ENCODE assay signal across 33 cellular contexts in genomic region chr2:9741110-9741509, GRCh38.
A peak's percentile ranks its signal among the peaks of the same experiment; 100 is the strongest.
DNase-seq lines count a peak whose midpoint lies in the region; FAIRE-seq and TF ChIP-seq lines count a peak whose summit lies in the region.
"Had no signal": no experiment of that assay in that cellular context is flagged by ENCODE, and none has a peak within 500 bp of the region (broad histone marks: within the 10 kb centered on the region; RNA-seq: fewer than 3 reads in every experiment).

No MANE protein-coding gene starts in this region.

- H3K27ac ChIP-seq in Karpas-422 (ENCODE audit: low read length) (no peak overlapping the region), coronary artery (no peak overlapping the region)
- H3K27ac ChIP-seq: dorsolateral prefrontal cortex, esophagus muscularis mucosa, foreskin keratinocyte, ovary, right atrium auricular region, thoracic aorta had no signal

- H3K27ac Mint-ChIP-seq in activated naive CD8-positive, alpha-beta T cell = peak overlapping the region; percentile 46
- H3K27ac Mint-ChIP-seq in activated naive CD8-positive, alpha-beta T cell treated with anti-CD3 and anti-CD28 coated beads for 36 hours = no peak overlapping the region
- H3K27ac Mint-ChIP-seq: activated T-cell treated with anti-CD3 and anti-CD28 coated beads, Interleukin-2, amount 50 U/mL, for 72 hours; CD8-positive, alpha-beta T cell; stimulated activated naive CD8-positive, alpha-beta T cell treated with anti-CD3 and anti-CD28 coated beads, Interleukin-15, Interleukin-2, amounts not matched to agents 100 ng/mL and 50 ng/mL, for 24 hours had no signal

- no peaks in the 10 kb centered on the region for H3K27me3 ChIP-seq in Karpas-422 (ENCODE audit: low read length)
- H3K27me3 ChIP-seq: dorsolateral prefrontal cortex, esophagus muscularis mucosa, foreskin keratinocyte, heart right ventricle, ovary, right atrium auricular region had no signal

- H3K4me3 ChIP-seq in Karpas-422 (ENCODE audit: low read length) = no peak overlapping the region
- no peak overlapping the region for H3K4me3 ChIP-seq in coronary artery
- H3K4me3 ChIP-seq: dorsolateral prefrontal cortex, esophagus muscularis mucosa, heart right ventricle, mucosa of descending colon, ovary, right atrium auricular region, thoracic aorta had no signal

- H2AFZ ChIP-seq in Karpas-422 (ENCODE audit: low read length) = no peak overlapping the region

- no peak overlapping the region for H3K9ac ChIP-seq in Karpas-422 (ENCODE audit: low read length)

- H3K9me3 ChIP-seq in Karpas-422 (ENCODE audit: low read length) = 0 out of 2 replicates have a peak, but pooled peaks cover 4% of the 10 kb centered on the region
- H3K9me3 ChIP-seq: esophagus muscularis mucosa, mucosa of descending colon, ovary, right atrium auricular region, thoracic aorta had no signal

- H3K36me3 Mint-ChIP-seq in activated naive CD8-positive, alpha-beta T cell = no peaks in the 10 kb centered on the region
- H3K36me3 Mint-ChIP-seq in activated naive CD8-positive, alpha-beta T cell treated with anti-CD3 and anti-CD28 coated beads for 36 hours = no peaks in the 10 kb centered on the region
- H3K36me3 Mint-ChIP-seq: brain; CD8-positive, alpha-beta T cell had no signal

- H3K27me3 Mint-ChIP-seq in activated naive CD8-positive, alpha-beta T cell = no peaks in the 10 kb centered on the region
- no peaks in the 10 kb centered on the region for H3K27me3 Mint-ChIP-seq in activated naive CD8-positive, alpha-beta T cell treated with anti-CD3 and anti-CD28 coated beads for 36 hours
- H3K27me3 Mint-ChIP-seq: stimulated activated naive CD8-positive, alpha-beta T cell treated with anti-CD3 and anti-CD28 coated beads, Interleukin-15, Interleukin-2, amounts not matched to agents 100 ng/mL and 50 ng/mL, for 24 hours had no signal

- no peak overlapping the region for H3K4me2 ChIP-seq in Karpas-422 (ENCODE audit: low read depth, low read length, poor library complexity, severe bottlenecking)

- no peaks in the 10 kb centered on the region for H4K20me1 ChIP-seq in Karpas-422 (ENCODE audit: insufficient read depth, low read depth, low read length)

- peak; percentile 48 for FAIRE-seq in urothelium cell line (lab: Jason Lieb, UNC)
- FAIRE-seq: A204.1, endometrium, RCC 7860 had no signal

- no peaks in the 10 kb centered on the region for H3K9me3 Mint-ChIP-seq in activated naive CD8-positive, alpha-beta T cell (ENCODE audit: low read depth)
- no peaks in the 10 kb centered on the region for H3K9me3 Mint-ChIP-seq in activated naive CD8-positive, alpha-beta T cell treated with anti-CD3 and anti-CD28 coated beads for 36 hours
- H3K9me3 Mint-ChIP-seq: activated T-cell treated with anti-CD3 and anti-CD28 coated beads, Interleukin-2, amount 50 U/mL, for 72 hours; CD8-positive, alpha-beta T cell; stimulated activated naive CD8-positive, alpha-beta T cell treated with anti-CD3 and anti-CD28 coated beads, Interleukin-15, Interleukin-2, amounts not matched to agents 100 ng/mL and 50 ng/mL, for 24 hours had no signal

- DNase-seq in activated naive CD8-positive, alpha-beta T cell treated with anti-CD3 and anti-CD28 coated beads for 36 hours = no peak
- DNase-seq in SW480 (ENCODE audit: low spot score) (peak; percentile 75), iris pigment epithelial cell (ENCODE audit: low read depth) (peak; percentile 11), urothelium cell line (ENCODE audit: low spot score) (no peak), Karpas-422 (no peak), coronary artery (ENCODE audit: low spot score) (no peak)
- no peak for DNase-seq in NK-92 treated with Interleukin-12 subunit alpha and Interleukin-12 subunit beta, amount 100 ng/mL, for 24 hours (lab: John Stamatoyannopoulos, UW)
- DNase-seq: activated naive CD4-positive, alpha-beta T cell; activated T-cell treated with anti-CD3 and anti-CD28 coated beads, Interleukin-2, amount 50 U/mL, for 72 hours; AML-193; CD8-positive, alpha-beta T cell; dorsolateral prefrontal cortex; foreskin keratinocyte; heart right ventricle; Kasumi-1; left colon; mucosa of descending colon; MV-4-11; NCI-H1436 treated with DMSO at 0.1 percent for 48 hours; NCI-H345; NCI-H748 treated with DMSO at 0.1 percent for 48 hours; ovary; SIG-M5; stimulated activated CD4-positive, alpha-beta T cell treated with anti-CD3 and anti-CD28 coated beads, Interleukin-1b, Interleukin-23, amount 100 ng/mL, for 48 hours had no signal

- peaks cover 35% of the 10 kb centered on the region for H3K4me1 Mint-ChIP-seq in activated naive CD8-positive, alpha-beta T cell (ENCODE audit: low read depth)
- peaks cover 19% of the 10 kb centered on the region for H3K4me1 Mint-ChIP-seq in activated naive CD8-positive, alpha-beta T cell treated with anti-CD3 and anti-CD28 coated beads for 36 hours

- H3K4me1 ChIP-seq in Karpas-422 (ENCODE audit: low read length) = no peaks in the 10 kb centered on the region

- H3K79me2 ChIP-seq in Karpas-422 (ENCODE audit: low read length) = no peaks in the 10 kb centered on the region

- no peaks in the 10 kb centered on the region for H3K36me3 ChIP-seq in Karpas-422 (ENCODE audit: insufficient read depth, low read length)
- H3K36me3 ChIP-seq: esophagus muscularis mucosa, heart right ventricle, ovary, right atrium auricular region, thoracic aorta had no signal

- no peaks in the 10 kb centered on the region for H3K9me2 ChIP-seq in Karpas-422 (replicated peaks; ENCODE audit: insufficient read depth, low read length)

- no peak overlapping the region for H3K4me3 Mint-ChIP-seq in activated naive CD8-positive, alpha-beta T cell
- no peak overlapping the region for H3K4me3 Mint-ChIP-seq in activated naive CD8-positive, alpha-beta T cell treated with anti-CD3 and anti-CD28 coated beads for 36 hours
- H3K4me3 Mint-ChIP-seq: activated T-cell treated with anti-CD3 and anti-CD28 coated beads, Interleukin-2, amount 50 U/mL, for 72 hours; brain; CD8-positive, alpha-beta T cell; stimulated activated naive CD8-positive, alpha-beta T cell treated with anti-CD3 and anti-CD28 coated beads, Interleukin-15, Interleukin-2, amounts not matched to agents 100 ng/mL and 50 ng/mL, for 24 hours had no signal

- no peak for TF ChIP-seq CTCF in coronary artery (IDR thresholded peaks at IDR 0.05)

Comparison
In these comparisons a context has a peak if more than half of its experiments do, and no peak if none do; other contexts are left out.
1. DNase-seq: peak in SW480 (single experiment) and iris pigment epithelial cell (single experiment); none in activated naive CD8-positive, alpha-beta T cell treated with anti-CD3 and anti-CD28 coated beads for 36 hours (single experiment), urothelium cell line (single experiment), NK-92 treated with Interleukin-12 subunit alpha and Interleukin-12 subunit beta, amount 100 ng/mL, for 24 hours (single experiment), Karpas-422 (single experiment) and coronary artery (single experiment).